ENCODE assay signal across 13 cellular contexts in the genomic region with DNA sequence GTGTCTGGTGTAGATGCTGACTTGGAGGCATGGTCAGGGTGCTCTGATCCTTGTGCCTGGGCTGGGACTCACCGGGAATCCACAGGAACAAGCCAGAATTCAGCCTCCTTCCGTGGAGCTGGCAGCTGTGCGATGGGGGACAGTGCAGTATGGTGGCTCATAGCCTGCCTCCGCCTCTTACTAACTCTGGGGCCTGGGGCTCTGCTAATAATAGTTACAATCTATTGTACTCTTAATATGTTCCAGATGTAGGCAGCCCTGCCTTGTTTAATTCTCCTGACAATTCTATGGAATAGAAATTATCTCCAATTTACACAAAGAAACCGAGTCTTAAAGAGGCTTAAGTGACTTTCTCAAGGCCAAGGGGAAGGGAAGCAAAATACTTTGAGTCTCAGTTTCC.
"Had no signal": no experiment of that assay in that cellular context is flagged by ENCODE, and none has a peak within 500 bp of the region (broad histone marks: within the 10 kb centered on the region; RNA-seq: fewer than 3 reads in every experiment).

No MANE protein-coding gene starts in this region.

- H3K36me3 ChIP-seq: esophagus squamous epithelium, right atrium auricular region, tibial artery, uterus had no signal

- H3K27me3 ChIP-seq: right atrium auricular region, tibial artery, uterus had no signal

- H3K4me3 ChIP-seq: esophagus squamous epithelium, lung, right atrium auricular region, tibial artery, uterus had no signal

- H3K4me1 ChIP-seq: uterus had no signal

- H3K27ac ChIP-seq: esophagus squamous epithelium, right atrium auricular region, tibial artery, uterus had no signal

- DNase-seq: activated CD4-positive, alpha-beta T cell treated with anti-CD3 and anti-CD28 coated beads, Interleukin-2, amount 50 U/mL, for 4 hours; amygdala; dermis blood vessel endothelial cell; effector memory CD8-positive, alpha-beta T cell; esophagus squamous epithelium; kidney; nucleus accumbens; stimulated activated CD4-positive, alpha-beta T cell treated with anti-CD3 and anti-CD28 coated beads, Interleukin-2, amount 100 ng/mL, for 24 hours; stimulated activated naive CD4-positive, alpha-beta T cell treated with Interleukin-2 at 50 U/mL for 16 hours; tibial artery; uterus had no signal

- H3K9me3 ChIP-seq: esophagus squamous epithelium, right atrium auricular region, tibial artery, uterus had no signal
